In genomic region chr12:77814361-77814760, GRCh38 we compare ENCODE assay signal across 15 cellular contexts. TPM values are rescaled to one million over a fixed set of nuclear protein-coding genes. Genes with fewer than 3 reads are reported as not detected.
DNase-seq lines count a peak whose midpoint lies in the region; ATAC-seq and TF ChIP-seq lines count a peak whose summit lies in the region.
"Had no signal": no experiment of that assay in that cellular context is flagged by ENCODE, and none has a peak within 500 bp of the region (broad histone marks: within the 10 kb centered on the region; RNA-seq: fewer than 3 reads in every experiment).

No MANE protein-coding gene starts in this region.

- ATAC-seq in HG03457 (IDR thresholded peaks at IDR 0.05; ENCODE audit: unreplicated experiment) (no peak), GM19395 (IDR thresholded peaks at IDR 0.05; ENCODE audit: unreplicated experiment) (no peak)
- no peak for ATAC-seq in activated CD8-positive, alpha-beta T cell treated with anti-CD3 and anti-CD28 coated beads for 36 hours
- ATAC-seq: T-cell had no signal

- CTCF ChIA-PET in activated CD8-positive, alpha-beta T cell treated with anti-CD3 and anti-CD28 coated beads for 36 hours (lab: Charles Lee), result no interaction called here

- H3K27ac Mint-ChIP-seq in activated CD8-positive, alpha-beta T cell treated with anti-CD3 and anti-CD28 coated beads for 36 hours, result no peak overlapping the region
- H3K27ac Mint-ChIP-seq: CD14-positive monocyte, HFFc6, T-cell had no signal

- DNase-seq in DMS153 (lab: John Stamatoyannopoulos, UW), result peak; percentile 63
- no peak for DNase-seq in DMS153 treated with DMSO at 0.1 percent for 48 hours (lab: John Stamatoyannopoulos, UW; ENCODE audit: unreplicated experiment)
- peak; percentile 61 for DNase-seq in NCI-H1105 (lab: John Stamatoyannopoulos, UW)
- DNase-seq in NCI-H69 (lab: John Stamatoyannopoulos, UW), result peak; percentile 4
- DNase-seq in myocyte (ENCODE audit: low read depth), result peak; percentile 92
- DNase-seq in activated CD8-positive, alpha-beta T cell treated with anti-CD3 and anti-CD28 coated beads for 36 hours, result no peak
- DNase-seq: 8988T, COR-L47, HFFc6, PC-9, T-cell, T1000 had no signal

- no peak for TF ChIP-seq CTCF in activated CD8-positive, alpha-beta T cell treated with anti-CD3 and anti-CD28 coated beads for 36 hours (IDR thresholded peaks at IDR 0.05)

- H3K27me3 Mint-ChIP-seq in activated CD8-positive, alpha-beta T cell treated with anti-CD3 and anti-CD28 coated beads for 36 hours, result no peaks in the 10 kb centered on the region
- H3K27me3 Mint-ChIP-seq: T-cell had no signal

- no peaks in the 10 kb centered on the region for H3K36me3 Mint-ChIP-seq in activated CD8-positive, alpha-beta T cell treated with anti-CD3 and anti-CD28 coated beads for 36 hours (ENCODE audit: low read depth)
- H3K36me3 Mint-ChIP-seq: CD14-positive monocyte, T-cell had no signal

- intact Hi-C loops in activated CD8-positive, alpha-beta T cell treated with anti-CD3 and anti-CD28 coated beads for 36 hours (cut with micrococcal nuclease), result no loop called here

- peaks cover 1% of the 10 kb centered on the region for H3K9me3 Mint-ChIP-seq in activated CD8-positive, alpha-beta T cell treated with anti-CD3 and anti-CD28 coated beads for 36 hours
- H3K9me3 Mint-ChIP-seq: HFFc6 had no signal

- H3K4me1 Mint-ChIP-seq in activated CD8-positive, alpha-beta T cell treated with anti-CD3 and anti-CD28 coated beads for 36 hours (ENCODE audit: low read depth), result no peaks in the 10 kb centered on the region
- H3K4me1 Mint-ChIP-seq: CD14-positive monocyte, T-cell had no signal

- no peak overlapping the region for H3K4me3 Mint-ChIP-seq in activated CD8-positive, alpha-beta T cell treated with anti-CD3 and anti-CD28 coated beads for 36 hours
- H3K4me3 Mint-ChIP-seq: CD14-positive monocyte, HFFc6, T-cell had no signal

- POLR2A ChIA-PET in activated CD8-positive, alpha-beta T cell treated with anti-CD3 and anti-CD28 coated beads for 36 hours (lab: Charles Lee), result no interaction called here

RNA-seq across cellular contexts. Expression of gene NAV3, which starts 16.3 kb away (rescaled TPM):
- total RNA-seq in myocyte, result 17.1 and 70.5 TPM in 2 replicates
- 16.6 TPM for polyA plus RNA-seq in myocyte (2012)
- not detected for total RNA-seq in activated CD8-positive, alpha-beta T cell treated with anti-CD3 and anti-CD28 coated beads for 36 hours
- polyA plus RNA-seq: CD14-positive monocyte had no signal

Comparison
In these comparisons a context has a peak if more than half of its experiments do, and no peak if none do; other contexts are left out.
1. DNase-seq: peak in DMS153 (single experiment), NCI-H1105 (single experiment), NCI-H69 (single experiment) and myocyte (single experiment); none in DMS153 treated with DMSO at 0.1 percent for 48 hours (single experiment) and activated CD8-positive, alpha-beta T cell treated with anti-CD3 and anti-CD28 coated beads for 36 hours (single experiment).
2. RNA of gene NAV3, which starts 16.3 kb away (total RNA-seq): 17.1 to 70.5 TPM in myocyte; not detected in activated CD8-positive, alpha-beta T cell treated with anti-CD3 and anti-CD28 coated beads for 36 hours; every median in the first group is over 10 times any median in the second.